In the genomic region with DNA sequence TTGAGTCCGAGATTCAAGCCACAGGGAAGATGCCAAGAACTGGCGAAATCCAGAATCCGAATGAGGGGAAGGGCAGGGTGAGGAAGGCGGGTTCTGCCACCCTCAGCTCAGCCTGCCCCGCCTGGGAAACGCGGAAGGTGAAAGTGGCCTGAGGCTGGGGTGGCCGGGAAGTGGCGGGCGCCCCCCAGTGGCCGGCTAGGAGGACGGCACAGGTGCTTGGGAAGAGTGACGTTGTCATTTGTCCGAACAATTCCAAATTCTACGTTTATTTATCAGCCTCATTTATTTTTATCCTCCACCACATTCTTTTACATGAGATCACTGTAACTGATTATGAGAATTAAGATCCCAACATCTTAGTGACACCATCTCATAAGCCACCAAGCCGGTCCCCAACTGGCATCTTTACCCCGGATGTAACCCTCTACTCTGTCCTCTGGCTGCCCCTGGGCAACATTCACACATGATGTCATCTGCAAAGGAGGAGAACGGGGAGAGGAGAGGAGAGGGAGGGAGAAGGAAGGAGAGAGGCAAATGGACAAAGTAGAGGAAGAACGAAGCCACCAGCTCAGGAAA, we compare ENCODE assay signal across 8 cellular contexts. TPM values are rescaled to one million over a fixed set of nuclear protein-coding genes. Genes with fewer than 3 reads are reported as not detected.
DNase-seq lines count a peak whose midpoint lies in the region; ATAC-seq and TF ChIP-seq lines count a peak whose summit lies in the region.

No MANE protein-coding gene starts in this region.

- H3K4me1 ChIP-seq in mucosa of descending colon (ENCODE audit: low read depth), result peaks cover 9% of the 10 kb centered on the region

- no peak for DNase-seq in AG04450 (ENCODE audit: low read depth, low spot score)
- DNase-seq in GM19238 (ENCODE audit: insufficient read length, low spot score), result peak; percentile 83
- peak; percentile 53 for DNase-seq in NCI-H748 treated with DMSO at 0.1 percent for 48 hours (lab: John Stamatoyannopoulos, UW)
- DNase-seq in activated CD8-positive, alpha-beta T cell treated with anti-CD3 and anti-CD28 coated beads for 36 hours, result peak; percentile 69
- DNase-seq in effector memory CD8-positive, alpha-beta T cell, result peak; percentile 46 to 59 (median 54)
- DNase-seq in mucosa of descending colon, result peak; percentile 65 to 79 (median 66)
- DNase-seq in stimulated activated naive CD8-positive, alpha-beta T cell treated with anti-CD3 and anti-CD28 coated beads, Interleukin-15, Interleukin-2, amounts not matched to agents 100 U/mL and 50 U/mL, for 24 hours, result peak; percentile 77

- CTCF ChIA-PET in AG04450 (lab: Charles Lee), result interaction anchor here (0.7 to 4.9 kb wide), 13 partner anchors 12 to 92 kb away, joined by 3 to 49 read pairs (median 3); no protein-coding TSS in a partner anchor
- CTCF ChIA-PET in activated CD8-positive, alpha-beta T cell treated with anti-CD3 and anti-CD28 coated beads for 36 hours (lab: Charles Lee), result interaction anchor here (0.6 to 12.3 kb wide), 31 partner anchors 9 to 235 kb away, joined by 3 to 241 read pairs (median 4); no protein-coding TSS in a partner anchor

- no peaks in the 10 kb centered on the region for H3K36me3 Mint-ChIP-seq in activated CD8-positive, alpha-beta T cell treated with anti-CD3 and anti-CD28 coated beads for 36 hours (ENCODE audit: low read depth)
- peaks cover 4% of the 10 kb centered on the region for H3K36me3 Mint-ChIP-seq in effector memory CD8-positive, alpha-beta T cell (ENCODE audit: insufficient read depth)

- peak; percentile 88 for TF ChIP-seq CTCF in AG04450 (IDR thresholded peaks at IDR 0.05; ENCODE audit: low read depth, low read length)
- peak; percentile 99 for TF ChIP-seq CTCF in activated CD8-positive, alpha-beta T cell treated with anti-CD3 and anti-CD28 coated beads for 36 hours (IDR thresholded peaks at IDR 0.05)
- TF ChIP-seq CTCF in mucosa of descending colon (IDR thresholded peaks at IDR 0.05), result peak; percentile 89

- peaks cover 4% of the 10 kb centered on the region for H3K4me1 Mint-ChIP-seq in activated CD8-positive, alpha-beta T cell treated with anti-CD3 and anti-CD28 coated beads for 36 hours (ENCODE audit: low read depth)
- H3K4me1 Mint-ChIP-seq in effector memory CD8-positive, alpha-beta T cell (ENCODE audit: low read depth in 2 of 2), result peaks cover 7 to 24% of the 10 kb centered on the region in 2 donors

- H3K27ac Mint-ChIP-seq in activated CD8-positive, alpha-beta T cell treated with anti-CD3 and anti-CD28 coated beads for 36 hours, result no peak overlapping the region
- H3K27ac Mint-ChIP-seq in effector memory CD8-positive, alpha-beta T cell, result no peak overlapping the region

- H3K27ac ChIP-seq in AG04450 (ENCODE audit: low read depth, low read length), result no peak overlapping the region

- POLR2A ChIA-PET in AG04450 (lab: Yijun Ruan, JAX), result no interaction called here
- POLR2A ChIA-PET in activated CD8-positive, alpha-beta T cell treated with anti-CD3 and anti-CD28 coated beads for 36 hours (lab: Charles Lee), result no interaction called here

- intact Hi-C loops in activated CD8-positive, alpha-beta T cell treated with anti-CD3 and anti-CD28 coated beads for 36 hours (cut with micrococcal nuclease), result loop anchor here (5.0 to 10.0 kb wide), 2 partner anchors 80 to 92 kb away; no protein-coding TSS in a partner anchor
- intact Hi-C loops in mucosa of descending colon (cut with DNase I, micrococcal nuclease), result no loop called here

- peaks cover 67% of the 10 kb centered on the region for H3K27me3 ChIP-seq in AG04450 (ENCODE audit: control insufficient read depth, insufficient read depth, low read length)

- H3K4me3 ChIP-seq in AG04450 (ENCODE audit: low read depth, low read length), result no peak overlapping the region
- no peak overlapping the region for H3K4me3 ChIP-seq in mucosa of descending colon

- H3K9me3 Mint-ChIP-seq in activated CD8-positive, alpha-beta T cell treated with anti-CD3 and anti-CD28 coated beads for 36 hours, result no peaks in the 10 kb centered on the region
- H3K9me3 Mint-ChIP-seq in effector memory CD8-positive, alpha-beta T cell, result no peaks in the 10 kb centered on the region

- H3K4me3 Mint-ChIP-seq in activated CD8-positive, alpha-beta T cell treated with anti-CD3 and anti-CD28 coated beads for 36 hours, result no peak overlapping the region
- no peak overlapping the region for H3K4me3 Mint-ChIP-seq in effector memory CD8-positive, alpha-beta T cell

- H3K9me3 ChIP-seq in AG04450 (ENCODE audit: control insufficient read depth, insufficient read depth, low read length), result no peaks in the 10 kb centered on the region
- no peaks in the 10 kb centered on the region for H3K9me3 ChIP-seq in mucosa of descending colon

- peaks cover 61% of the 10 kb centered on the region for H3K27me3 Mint-ChIP-seq in activated CD8-positive, alpha-beta T cell treated with anti-CD3 and anti-CD28 coated beads for 36 hours
- peaks cover 73 to 92% of the 10 kb centered on the region in 2 donors for H3K27me3 Mint-ChIP-seq in effector memory CD8-positive, alpha-beta T cell

- peak; percentile 78 for ATAC-seq in activated CD8-positive, alpha-beta T cell treated with anti-CD3 and anti-CD28 coated beads for 36 hours
- ATAC-seq in effector memory CD8-positive, alpha-beta T cell (replicated peaks), result peak; percentile 88
- ATAC-seq in mucosa of descending colon, result peak; percentile 96
- ATAC-seq in stimulated activated naive CD8-positive, alpha-beta T cell treated with anti-CD3 and anti-CD28 coated beads, Interleukin-15, Interleukin-2, amounts not matched to agents 100 U/mL and 50 U/mL, for 24 hours, result peak; percentile 68
- no peak for ATAC-seq in HG03432 (IDR thresholded peaks at IDR 0.05; ENCODE audit: unreplicated experiment)

- no peaks in the 10 kb centered on the region for H3K36me3 ChIP-seq in mucosa of descending colon (ENCODE audit: low read depth)

RNA-seq across cellular contexts. Expression of a gene that starts 21.3 kb away (rescaled TPM):
- polyA plus RNA-seq in AG04450 (2011; rRNA removed), result not detected in 2 replicates
- 0.13 TPM in 1 of 2 replicates, not detected in the other for polyA minus RNA-seq in AG04450 (2011; rRNA and poly(A)+ RNA removed)
- total RNA-seq in activated CD8-positive, alpha-beta T cell treated with anti-CD3 and anti-CD28 coated beads for 36 hours, result 1 to 10 TPM in 1 of 2 experiments, under 1 TPM in 1; 0.74 to 1.1 TPM
- 1 to 10 TPM; 2.3 to 7.0 (median 2.5) TPM for total RNA-seq in mucosa of descending colon
